In the genomic region with DNA sequence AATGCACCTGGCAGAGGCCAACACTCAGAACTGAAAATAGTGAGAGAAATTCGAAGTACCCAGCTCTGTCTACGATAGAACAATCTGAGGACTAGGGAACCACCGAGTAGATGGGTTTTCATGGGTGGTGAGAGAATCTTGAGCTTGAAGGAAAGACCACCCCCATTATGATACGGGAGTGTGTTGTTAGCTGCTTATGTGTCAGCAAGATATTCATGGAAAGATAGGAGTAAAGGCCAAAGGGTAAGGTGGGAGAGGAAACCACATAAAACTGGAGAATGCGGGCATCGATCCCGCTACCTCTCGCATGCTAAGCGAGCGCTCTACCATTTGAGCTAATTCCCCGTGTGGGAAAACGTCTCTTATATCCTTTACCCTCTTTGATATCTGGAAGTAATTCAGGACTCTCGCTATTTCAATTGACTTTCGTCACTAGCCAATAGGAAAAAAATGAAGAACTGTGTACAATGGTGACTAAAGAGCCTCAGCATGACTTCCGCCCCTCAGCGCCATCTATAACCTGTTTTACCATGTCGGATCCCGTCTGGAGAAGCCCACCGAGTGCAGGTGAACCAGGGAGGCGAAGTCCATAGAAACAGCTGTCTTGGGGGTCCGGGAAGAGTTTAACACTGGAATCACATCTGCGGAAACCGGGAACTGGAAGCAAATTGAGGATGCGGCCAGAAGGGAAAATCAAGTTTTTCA, we compare ENCODE assay signal across 8 cellular contexts. TPM values are rescaled to one million over a fixed set of nuclear protein-coding genes. Genes with fewer than 3 reads are reported as not detected.
DNase-seq lines count a peak whose midpoint lies in the region; ATAC-seq and TF ChIP-seq lines count a peak whose summit lies in the region.

No MANE protein-coding gene starts in this region.

- H3K27ac ChIP-seq in MM.1S (ENCODE audit: low read length) (no peak overlapping the region), right atrium auricular region (peak overlapping the region; percentile 65 to 66), psoas muscle (peak overlapping the region; percentile 20)

- H3K9me2 ChIP-seq in MM.1S (replicated peaks; ENCODE audit: insufficient read depth, low read length), result no peaks in the 10 kb centered on the region

- H3K79me2 ChIP-seq in MM.1S (ENCODE audit: low read length), result no peaks in the 10 kb centered on the region

- no peaks in the 10 kb centered on the region for H3K9me3 ChIP-seq in MM.1S (replicated peaks; ENCODE audit: insufficient read depth, low read length)
- H3K9me3 ChIP-seq in right atrium auricular region, result no peaks in the 10 kb centered on the region
- H3K9me3 ChIP-seq in psoas muscle, result no peaks in the 10 kb centered on the region

- TF ChIP-seq CTCF in MM.1S (IDR thresholded peaks at IDR 0.05; ENCODE audit: low read length) (no peak), right atrium auricular region (IDR thresholded peaks at IDR 0.05) (no peak), psoas muscle (IDR thresholded peaks at IDR 0.05) (no peak)

- no peaks in the 10 kb centered on the region for H3K27me3 ChIP-seq in MM.1S (replicated peaks; ENCODE audit: insufficient read depth, low read length)
- H3K27me3 ChIP-seq in right atrium auricular region, result no peaks in the 10 kb centered on the region
- peaks cover 0 to 3% (median 0%) of the 10 kb centered on the region in 3 donors for H3K27me3 ChIP-seq in psoas muscle (ENCODE audit: insufficient read depth in 3 of 3, low read length in 2 of 3)

- H3K4me2 ChIP-seq in MM.1S (ENCODE audit: low read depth, low read length), result peak overlapping the region; percentile 37; the same call in 1 of the 2 replicates

- H4K20me1 ChIP-seq in MM.1S (ENCODE audit: insufficient read depth, low read length), result no peaks in the 10 kb centered on the region

- H3K9ac ChIP-seq in MM.1S (ENCODE audit: low read length), result no peak overlapping the region

- intact Hi-C loops in psoas muscle (cut with DNase I), result no loop called here

- ATAC-seq in psoas muscle, result peak; percentile 59 to 75 (median 71)
- no peak for ATAC-seq in GM19397 (IDR thresholded peaks at IDR 0.05; ENCODE audit: unreplicated experiment)
- ATAC-seq in HG02885 (IDR thresholded peaks at IDR 0.05; ENCODE audit: poor library complexity, unreplicated experiment), result no peak

- WGBS in psoas muscle, 3 donors, result 4 to 6% (median 6%) methylated on average over 24 of the region's 24 CpGs

- H3K4me1 ChIP-seq in MM.1S (ENCODE audit: low read length), result peaks cover 14% of the 10 kb centered on the region; the same call in 1 of the 2 replicates
- peaks cover 0 to 6% of the 10 kb centered on the region in 2 donors for H3K4me1 ChIP-seq in right atrium auricular region
- H3K4me1 ChIP-seq in psoas muscle, result peaks cover 7% of the 10 kb centered on the region

- peaks cover 15% of the 10 kb centered on the region for H3F3A ChIP-seq in MM.1S (ENCODE audit: insufficient read depth, low read length)

- H2AFZ ChIP-seq in MM.1S (ENCODE audit: low read length), result no peak overlapping the region

- H3K4me3 ChIP-seq in MM.1S (ENCODE audit: low read length) (peak overlapping the region; percentile 35; the same call in 1 of the 2 replicates), right atrium auricular region (peak overlapping the region; percentile 40 to 59), psoas muscle (peak overlapping the region; percentile 57)

- H3K36me3 ChIP-seq in MM.1S (replicated peaks; ENCODE audit: insufficient read depth, low read length) (no peaks in the 10 kb centered on the region), right atrium auricular region (no peaks in the 10 kb centered on the region), psoas muscle (ENCODE audit: insufficient read depth in 1 of 2, low read depth in 1 of 2) (no peaks in the 10 kb centered on the region)

- DNase-seq in DMS53 treated with DMSO at 0.1 percent for 48 hours (lab: John Stamatoyannopoulos, UW; ENCODE audit: unreplicated experiment) (peak; percentile 92), MM.1S (no peak), RPMI7951 (ENCODE audit: low read depth) (peak; percentile 89), amniotic stem cell (lab: John Stamatoyannopoulos, UW) (peak; percentile 73), right atrium auricular region (ENCODE audit: low spot score) (no peak), psoas muscle (no peak)

RNA-seq across cellular contexts. Expression of a gene that starts 25.0 kb away (rescaled TPM):
- total RNA-seq in RPMI7951 (2014; rRNA removed; shearing (Covaris generic)), result 16.2 and 20.6 TPM in 2 replicates
- total RNA-seq in right atrium auricular region, result 1 to 10 TPM; 7.3 to 8.8 TPM
- 10 to 100 TPM in 1 of 4 donors, 1 to 10 TPM in 3; 6.2 to 11.8 (median 9.6) TPM for total RNA-seq in psoas muscle
- 10 to 100 TPM; 10.3 to 18.4 (median 13.6) TPM for polyA plus RNA-seq in psoas muscle

RNA-seq across cellular contexts. Expression of a gene that starts 33.6 kb away (rescaled TPM):
- total RNA-seq in RPMI7951 (2014; rRNA removed; shearing (Covaris generic)), result 130 and 164 TPM in 2 replicates
- 10 to 100 TPM; 36.1 to 52.5 TPM for total RNA-seq in right atrium auricular region
- total RNA-seq in psoas muscle, result 10 to 100 TPM; 18.5 to 38.4 (median 27.8) TPM
- polyA plus RNA-seq in psoas muscle, result 10 to 100 TPM; 15.5 to 63.9 (median 43.9) TPM

Comparison
In these comparisons a context has a peak if more than half of its experiments do, and no peak if none do; other contexts are left out.
1. DNase-seq: peak in DMS53 treated with DMSO at 0.1 percent for 48 hours (single experiment), RPMI7951 (single experiment) and amniotic stem cell (single experiment); none in MM.1S (single experiment), right atrium auricular region (single experiment) and psoas muscle (0 of 2).
2. ATAC-seq: peak in psoas muscle (4 of 4); none in GM19397 (single experiment) and HG02885 (single experiment).
3. Peak in every context shown above with its lines, with median percentiles within 50 percentile points of each other: H3K4me3 ChIP-seq.